Comparison of ENCODE assay signal across 17 cellular contexts in genomic region chr15:45993072-45993471, GRCh38.
"Had no signal": no experiment of that assay in that cellular context is flagged by ENCODE, and none has a peak within 500 bp of the region (broad histone marks: within the 10 kb centered on the region; RNA-seq: fewer than 3 reads in every experiment).

No MANE protein-coding gene starts in this region.

- H3K4me3 ChIP-seq: MG63, SJSA1, SK-N-MC had no signal

- H3K36me3 ChIP-seq: MG63, SJSA1 had no signal

- H3K27me3 ChIP-seq: MG63, SJSA1 had no signal

- H3K9me3 ChIP-seq: MG63, SJSA1 had no signal

- H3K4me1 ChIP-seq: SJSA1 had no signal

- H3K27ac ChIP-seq: SJSA1, SK-N-MC had no signal

- DNase-seq: KBM-7, MG63, NCI-H1092 treated with DMSO at 0.1 percent for 48 hours, NCI-H1436 treated with DMSO at 0.1 percent for 48 hours, NCI-H1694 treated with DMSO at 0.1 percent for 48 hours, NCI-H1930, NCI-H2081, NCI-H2107, NCI-H2227 treated with DMSO at 0.1 percent for 48 hours, NCI-H524, NCI-H526 treated with DMSO at 0.1 percent for 48 hours, NCI-H748 treated with DMSO at 0.1 percent for 48 hours, Right ventricle myocardium superior, RPMI8226, SIG-M5 had no signal
